In the genomic region with DNA sequence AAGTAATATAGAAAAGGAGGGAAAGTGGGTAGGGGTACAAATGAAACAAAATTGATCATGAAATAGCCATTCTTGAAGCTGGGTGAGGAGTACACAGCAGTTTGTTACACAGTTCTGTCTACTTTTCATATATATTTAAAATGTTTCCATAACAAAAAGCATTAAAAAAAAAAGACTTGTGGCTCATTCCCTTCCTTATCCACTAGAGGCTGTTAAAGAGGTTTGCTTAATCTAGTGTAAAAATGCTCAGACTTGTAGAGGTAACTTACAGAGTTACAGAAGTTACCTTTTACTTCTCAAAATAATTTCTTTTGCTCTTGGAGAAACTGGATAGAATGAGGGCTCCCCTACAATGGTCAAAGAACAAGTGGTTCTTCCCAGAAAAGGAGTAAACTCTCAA, we compare ENCODE assay signal across 1 cellular context.
TF ChIP-seq lines count a peak whose summit lies in the region.

No MANE protein-coding gene starts in this region.

TF ChIP-seq in HCT116, 20 proteins besides CTCF, POLR2A, EP300 and RAD21 (continued from another document):
- TF ChIP-seq, protein P1, sequence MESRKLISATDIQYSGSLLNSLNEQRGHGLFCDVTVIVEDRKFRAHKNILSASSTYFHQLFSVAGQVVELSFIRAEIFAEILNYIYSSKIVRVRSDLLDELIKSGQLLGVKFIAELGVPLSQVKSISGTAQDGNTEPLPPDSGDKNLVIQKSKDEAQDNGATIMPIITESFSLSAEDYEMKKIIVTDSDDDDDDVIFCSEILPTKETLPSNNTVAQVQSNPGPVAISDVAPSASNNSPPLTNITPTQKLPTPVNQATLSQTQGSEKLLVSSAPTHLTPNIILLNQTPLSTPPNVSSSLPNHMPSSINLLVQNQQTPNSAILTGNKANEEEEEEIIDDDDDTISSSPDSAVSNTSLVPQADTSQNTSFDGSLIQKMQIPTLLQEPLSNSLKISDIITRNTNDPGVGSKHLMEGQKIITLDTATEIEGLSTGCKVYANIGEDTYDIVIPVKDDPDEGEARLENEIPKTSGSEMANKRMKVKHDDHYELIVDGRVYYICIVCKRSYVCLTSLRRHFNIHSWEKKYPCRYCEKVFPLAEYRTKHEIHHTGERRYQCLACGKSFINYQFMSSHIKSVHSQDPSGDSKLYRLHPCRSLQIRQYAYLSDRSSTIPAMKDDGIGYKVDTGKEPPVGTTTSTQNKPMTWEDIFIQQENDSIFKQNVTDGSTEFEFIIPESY (IDR thresholded peaks at IDR 0.05; ENCODE audit: extremely low read depth, insufficient replicate concordance, low read length): no peak
- TF ChIP-seq ELF1 (IDR thresholded peaks at IDR 0.05; ENCODE audit: borderline replicate concordance, low read depth) (no peak), POLR2AphosphoS5 (IDR thresholded peaks at IDR 0.05; ENCODE audit: low read depth, low read length) (no peak), EZH2phosphoT487 (IDR thresholded peaks at IDR 0.05; ENCODE audit: borderline replicate concordance) (no peak), SIN3A (IDR thresholded peaks at IDR 0.05; ENCODE audit: low read depth) (no peak), ZNF274 (IDR thresholded peaks at IDR 0.05; ENCODE audit: low read depth, low read length) (no peak), TCF7L2 (IDR thresholded peaks at IDR 0.05; ENCODE audit: borderline replicate concordance, extremely low read depth, insufficient read depth, insufficient read length) (no peak), CEBPB (IDR thresholded peaks at IDR 0.05; ENCODE audit: low read depth) (no peak), SRF (IDR thresholded peaks at IDR 0.05; ENCODE audit: low read depth) (no peak), YY1 (IDR thresholded peaks at IDR 0.05; ENCODE audit: extremely low read depth, insufficient replicate concordance, low read depth, low read length) (no peak)
